Comparison of ENCODE assay signal across 11 cellular contexts in the genomic region with DNA sequence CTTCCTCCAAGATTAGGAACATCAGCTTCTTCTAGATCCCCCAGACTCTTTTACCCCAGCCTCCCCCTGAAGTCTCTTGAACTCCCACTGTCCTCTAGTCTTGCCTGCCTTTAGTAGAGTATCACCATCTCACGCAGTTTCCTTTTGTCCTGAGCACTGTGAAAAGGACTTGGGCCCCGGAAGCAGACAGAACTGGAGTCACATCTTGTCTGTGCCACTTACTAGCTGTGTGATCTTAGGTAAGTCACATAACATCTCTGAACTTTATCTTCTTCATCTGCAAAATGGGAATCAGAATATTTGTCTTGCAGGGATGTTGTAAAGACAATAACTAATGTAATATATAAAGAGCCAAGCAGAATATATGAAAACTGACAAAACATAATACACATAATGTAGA. TPM values are rescaled to one million over a fixed set of nuclear protein-coding genes. Genes with fewer than 3 reads are reported as not detected.
A peak's percentile ranks its signal among the peaks of the same experiment; 100 is the strongest.
DNase-seq lines count a peak whose midpoint lies in the region; ATAC-seq and TF ChIP-seq lines count a peak whose summit lies in the region.
"Had no signal": no experiment of that assay in that cellular context is flagged by ENCODE, and none has a peak within 500 bp of the region (broad histone marks: within the 10 kb centered on the region; RNA-seq: fewer than 3 reads in every experiment).

No MANE protein-coding gene starts in this region.

- H3K27me3 Mint-ChIP-seq in immature natural killer cell (ENCODE audit: low read depth in 3 of 3), result no peaks in the 10 kb centered on the region

- no peak for ATAC-seq in heart right ventricle
- ATAC-seq in upper lobe of left lung (ENCODE audit: low FRiP score in 2 of 2), result no peak
- ATAC-seq in GM18520 (IDR thresholded peaks at IDR 0.05; ENCODE audit: unreplicated experiment), result no peak

- WGBS in heart right ventricle, 2 donors, result 91 to 94% methylated on average over 2 of the region's 2 CpGs
- 85 to 86% methylated on average over 2 of the region's 2 CpGs for WGBS in upper lobe of left lung, 2 donors

- TF ChIP-seq POLR2A in upper lobe of left lung (IDR thresholded peaks at IDR 0.05), result no peak

- H3K4me3 Mint-ChIP-seq in immature natural killer cell, result peak overlapping the region; percentile 60 to 83 (median 81)

- H3K4me1 ChIP-seq in right atrium auricular region (peaks cover 0 to 9% of the 10 kb centered on the region in 2 donors), heart right ventricle (peaks cover 0 to 30% (median 0%) of the 10 kb centered on the region in 9 donors), SJSA1 (replicated peaks) (peaks cover 21% of the 10 kb centered on the region), upper lobe of left lung (peaks cover 14 to 20% (median 16%) of the 10 kb centered on the region in 4 donors)

- H3K27ac ChIP-seq in right atrium auricular region (peak overlapping the region in 1 of 2 donors; percentile 10), heart right ventricle (peak overlapping the region in 5 of 10 donors; percentile 2 to 83 (median 55)), SJSA1 (peak overlapping the region; percentile 80), upper lobe of left lung (peak overlapping the region; percentile 66 to 83 (median 80))

- H3K4me3 ChIP-seq in right atrium auricular region (peak overlapping the region in 1 of 2 donors; percentile 17), heart right ventricle (peak overlapping the region in 4 of 10 donors; percentile 11 to 40 (median 32)), SJSA1 (no peak overlapping the region), upper lobe of left lung (peak overlapping the region in 2 of 4 donors; percentile 31 to 38)

- H3K27ac Mint-ChIP-seq in immature natural killer cell, result peak overlapping the region; percentile 94 to 97 (median 95)

- DNase-seq in right atrium auricular region (ENCODE audit: low spot score) (peak; percentile 44), heart right ventricle (no peak), SJSA1 (ENCODE audit: low read depth in 1 of 2, low spot score in 2 of 2) (peak in 1 of 2 experiments; percentile 13), immature natural killer cell (no peak), upper lobe of left lung (no peak), HPDE6-E6E7 (ENCODE audit: extremely low spot score) (no peak), NCI-H1417 treated with DMSO at 0.1 percent for 48 hours (lab: John Stamatoyannopoulos, UW) (no peak)
- DNase-seq: DMS 273 treated with DMSO at 0.1 percent for 48 hours, left ventricle myocardium superior, NCI-H69 had no signal

- no peaks in the 10 kb centered on the region for H3K9me3 ChIP-seq in right atrium auricular region
- H3K9me3 ChIP-seq in heart right ventricle, result no peaks in the 10 kb centered on the region
- H3K9me3 ChIP-seq in SJSA1 (replicated peaks), result no peaks in the 10 kb centered on the region
- H3K9me3 ChIP-seq in upper lobe of left lung, result no peaks in the 10 kb centered on the region

- H3K9me3 Mint-ChIP-seq in immature natural killer cell, result no peaks in the 10 kb centered on the region

- no peak for TF ChIP-seq EP300 in upper lobe of left lung (IDR thresholded peaks at IDR 0.05)

- intact Hi-C loops in heart right ventricle (cut with DNase I), result loop anchor here in 1 of 10 donors (10.0 kb wide), 1 partner anchor 395 kb away; no protein-coding TSS in a partner anchor

- H3K27me3 ChIP-seq in right atrium auricular region, result no peaks in the 10 kb centered on the region
- no peaks in the 10 kb centered on the region for H3K27me3 ChIP-seq in heart right ventricle
- H3K27me3 ChIP-seq in SJSA1 (replicated peaks), result no peaks in the 10 kb centered on the region
- H3K27me3 ChIP-seq in upper lobe of left lung, result no peaks in the 10 kb centered on the region

- H3K36me3 ChIP-seq in right atrium auricular region (no peaks in the 10 kb centered on the region), heart right ventricle (no peaks in the 10 kb centered on the region), SJSA1 (no peaks in the 10 kb centered on the region), upper lobe of left lung (no peaks in the 10 kb centered on the region)

- H3K36me3 Mint-ChIP-seq in immature natural killer cell, result no peaks in the 10 kb centered on the region

- H3K4me1 Mint-ChIP-seq in immature natural killer cell, result peaks cover 32 to 36% of the 10 kb centered on the region in 2 donors

- TF ChIP-seq CTCF in right atrium auricular region (IDR thresholded peaks at IDR 0.05) (no peak), heart right ventricle (IDR thresholded peaks at IDR 0.05) (no peak), upper lobe of left lung (IDR thresholded peaks at IDR 0.05) (no peak)

RNA-seq across cellular contexts. Expression of gene TRABD2A, which starts 8.4 kb away (rescaled TPM):
- 1 to 10 TPM; 1.2 to 1.7 TPM for total RNA-seq in right atrium auricular region
- 1 to 10 TPM in 3 of 10 donors, under 1 TPM in 7; 0.34 to 2.0 (median 0.55) TPM for total RNA-seq in heart right ventricle
- 1 to 10 TPM in 1 of 2 donors, under 1 TPM in 1; 0.97 to 1.5 TPM for polyA plus RNA-seq in heart right ventricle
- total RNA-seq in SJSA1 (2014; rRNA removed; shearing (Covaris generic)), result 11.8 and 18.3 TPM in 2 replicates
- polyA plus RNA-seq in immature natural killer cell, result 1 to 10 TPM in 1 of 3 donors, under 1 TPM in 1, not detected in 1; 0.66 to 3.0 TPM
- total RNA-seq in upper lobe of left lung, result 10 to 100 TPM in 1 of 6 donors, 1 to 10 TPM in 5; 2.0 to 22.0 (median 6.2) TPM

RNA-seq across cellular contexts. Expression of gene TMSB10, which starts 16.1 kb away (rescaled TPM):
- total RNA-seq in right atrium auricular region, result 1,000 to 10,000 TPM; 1,113 to 1,769 TPM
- total RNA-seq in heart right ventricle, result 1,000 to 10,000 TPM in 2 of 10 donors, 100 to 1,000 TPM in 8; 217 to 1,060 (median 297) TPM
- polyA plus RNA-seq in heart right ventricle, result 1,000 to 10,000 TPM; 1,049 to 2,308 TPM
- total RNA-seq in SJSA1 (2014; rRNA removed; shearing (Covaris generic)), result 10,548 and 13,048 TPM in 2 replicates
- polyA plus RNA-seq in immature natural killer cell, result 1,000 to 10,000 TPM; 4,386 to 7,531 (median 5,397) TPM
- 1,000 to 10,000 TPM; 1,275 to 5,234 (median 2,267) TPM for total RNA-seq in upper lobe of left lung
